ENCODE assay signal across 18 cellular contexts in the genomic region with DNA sequence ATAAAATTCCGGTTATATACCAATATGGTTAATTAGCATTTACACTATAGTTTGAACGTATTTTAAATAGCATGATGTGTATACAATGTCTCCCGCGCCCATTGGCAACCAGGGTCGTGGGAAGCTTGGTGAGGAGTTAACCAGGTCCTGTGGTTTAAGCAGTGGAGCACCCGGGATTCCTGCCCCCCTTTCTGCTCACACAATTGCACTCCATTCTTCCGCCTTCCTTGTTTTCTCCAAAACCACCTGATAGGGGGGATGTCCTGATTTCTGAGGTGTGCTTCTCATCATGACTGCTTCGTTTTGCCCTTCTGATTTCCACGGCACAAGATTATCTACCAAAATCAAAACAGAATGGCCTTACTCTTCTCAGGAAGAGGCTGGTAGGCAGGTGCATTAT. TPM values are rescaled to one million over a fixed set of nuclear protein-coding genes. Genes with fewer than 3 reads are reported as not detected.
A peak's percentile ranks its signal among the peaks of the same experiment; 100 is the strongest.
DNase-seq lines count a peak whose midpoint lies in the region; ATAC-seq and TF ChIP-seq lines count a peak whose summit lies in the region.
"Had no signal": no experiment of that assay in that cellular context is flagged by ENCODE, and none has a peak within 500 bp of the region (broad histone marks: within the 10 kb centered on the region; RNA-seq: fewer than 3 reads in every experiment).

No MANE protein-coding gene starts in this region.

- no peak overlapping the region for H3K4me2 ChIP-seq in GM23248 (ENCODE audit: unreplicated experiment)
- H3K4me2 ChIP-seq: GM23338 had no signal

- in situ Hi-C loops in GM23248 (cut with MboI), result loop anchor here (10.0 kb wide), 1 partner anchor 157 kb away; no protein-coding TSS in a partner anchor

- no peak overlapping the region for H3K4me3 Mint-ChIP-seq in WTC11
- H3K4me3 Mint-ChIP-seq in endothelial cell (ENCODE audit: unreplicated experiment), result peak overlapping the region; percentile 80
- H3K4me3 Mint-ChIP-seq: CD4-positive, CD25-positive, alpha-beta regulatory T cell; CD8-positive, alpha-beta memory T cell; GM23338; HFFc6 had no signal

- intact Hi-C loops in sciatic nerve (cut with DNase I), result no loop called here

- H3K27ac ChIP-seq in HEK293 (ENCODE audit: extremely low read depth, low read depth, low read length) (no peak overlapping the region), GM23248 (no peak overlapping the region)

- no peak overlapping the region for H3K4me3 ChIP-seq in HEK293 (ENCODE audit: low read depth, low read length)
- no peak overlapping the region for H3K4me3 ChIP-seq in GM23248
- H3K4me3 ChIP-seq: GM23338 had no signal

- no peaks in the 10 kb centered on the region for H3K79me2 ChIP-seq in GM23248 (ENCODE audit: insufficient read depth)

- ATAC-seq in WTC11 (no peak), sciatic nerve (no peak), HG03159 (IDR thresholded peaks at IDR 0.05; ENCODE audit: unreplicated experiment) (no peak)
- ATAC-seq: GM23338 had no signal

- peaks cover 20% of the 10 kb centered on the region for H3F3A ChIP-seq in GM23248 (ENCODE audit: insufficient read depth)

- WGBS in GM23248 (ENCODE audit: low coverage in 1 of 2, low lambda C conversion rate in 2 of 2, missing lambda C conversion rate in 2 of 2), 2 experiments, result 86 to 88% methylated on average over 9 of the region's 9 CpGs

- no peak overlapping the region for H3K9ac ChIP-seq in GM23248

- H3K36me3 ChIP-seq in HEK293 (ENCODE audit: control insufficient read depth in 2 of 2, insufficient read depth in 1 of 2, low read length in 2 of 2), result peaks cover 0 to 6% of the 10 kb centered on the region in 2 experiments; a peak in 2 of 3 replicates
- peaks cover 36% of the 10 kb centered on the region for H3K36me3 ChIP-seq in GM23248 (ENCODE audit: low read depth)
- H3K36me3 ChIP-seq: BE2C had no signal

- H3K9me3 Mint-ChIP-seq in WTC11 (peaks cover 7% of the 10 kb centered on the region), endothelial cell (ENCODE audit: unreplicated experiment) (no peaks in the 10 kb centered on the region)

- H4K20me1 ChIP-seq in GM23248 (ENCODE audit: insufficient read depth), result no peaks in the 10 kb centered on the region

- H3K4me1 Mint-ChIP-seq in WTC11 (peaks cover 44% of the 10 kb centered on the region), endothelial cell (ENCODE audit: unreplicated experiment) (no peaks in the 10 kb centered on the region)

- H3K36me3 Mint-ChIP-seq in WTC11, result peaks cover 19% of the 10 kb centered on the region
- peaks cover 43% of the 10 kb centered on the region for H3K36me3 Mint-ChIP-seq in endothelial cell (ENCODE audit: low read depth, unreplicated experiment)

- H3K9me2 ChIP-seq in GM23248 (ENCODE audit: insufficient read depth), result no peaks in the 10 kb centered on the region

- CTCF ChIA-PET in HEK293 (lab: Yijun Ruan, JAX) (interaction anchor here (1.3 to 4.7 kb wide), 2 partner anchors 15 to 158 kb away, joined by 5 to 18 read pairs; no protein-coding TSS in a partner anchor), WTC11 (lab: Charles Lee) (interaction anchor here (0.7 kb wide), 1 partner anchor 23 kb away, joined by 3 read pairs; no protein-coding TSS in a partner anchor)

- H3K27me3 ChIP-seq in GM23248 (replicated peaks; ENCODE audit: insufficient read depth), result no peaks in the 10 kb centered on the region

- H3K27me3 Mint-ChIP-seq in WTC11 (ENCODE audit: low read depth), result peaks cover 2% of the 10 kb centered on the region
- peaks cover 7% of the 10 kb centered on the region for H3K27me3 Mint-ChIP-seq in endothelial cell (ENCODE audit: unreplicated experiment)
- H3K27me3 Mint-ChIP-seq: CD4-positive, CD25-positive, alpha-beta regulatory T cell; CD8-positive, alpha-beta memory T cell had no signal

- H3K4me1 ChIP-seq in HEK293 (ENCODE audit: control insufficient read depth, insufficient read depth, low read length) (no peaks in the 10 kb centered on the region), GM23248 (ENCODE audit: insufficient read depth) (no peaks in the 10 kb centered on the region)
- H3K4me1 ChIP-seq: BE2C had no signal

- DNase-seq in WTC11 (ENCODE audit: low spot score), result no peak
- DNase-seq in endothelial cell (ENCODE audit: low spot score), result no peak
- peak; percentile 33 for DNase-seq in sciatic nerve (ENCODE audit: low spot score)
- no peak for DNase-seq in NCI-H2196 (lab: John Stamatoyannopoulos, UW; ENCODE audit: unreplicated experiment)
- DNase-seq in stimulated activated CD4-positive, alpha-beta T cell treated with anti-CD3 and anti-CD28 coated beads, Interleukin-2, amount 100 ng/mL, for 24 hours, result no peak
- no peak for DNase-seq in GM23248
- DNase-seq: BE2C; C1 segment of cervical spinal cord; CD4-positive, CD25-positive, alpha-beta regulatory T cell; CD8-positive, alpha-beta memory T cell; COR-L47; DMS153; DMS79; HCEC 1CT; HFFc6 had no signal

- peak overlapping the region; percentile 69 for H3K27ac Mint-ChIP-seq in WTC11
- no peak overlapping the region for H3K27ac Mint-ChIP-seq in endothelial cell (ENCODE audit: unreplicated experiment)
- H3K27ac Mint-ChIP-seq: CD4-positive, CD25-positive, alpha-beta regulatory T cell; CD8-positive, alpha-beta memory T cell; HFFc6 had no signal

- TF ChIP-seq CTCF in HEK293 (tag by site-specific recombination; IDR thresholded peaks at IDR 0.05) (no peak), WTC11 (IDR thresholded peaks at IDR 0.05) (no peak), endothelial cell (IDR thresholded peaks at IDR 0.05; ENCODE audit: unreplicated experiment) (no peak)

- no peaks in the 10 kb centered on the region for H3K9me3 ChIP-seq in HEK293 (ENCODE audit: control insufficient read depth, insufficient read depth, low read depth, low read length)
- H3K9me3 ChIP-seq in GM23248 (ENCODE audit: low read depth), result no peaks in the 10 kb centered on the region
- H3K9me3 ChIP-seq: BE2C had no signal

- no peak overlapping the region for H2AFZ ChIP-seq in GM23248
- H2AFZ ChIP-seq: GM23338 had no signal

- POLR2A ChIA-PET in HEK293 (lab: Yijun Ruan, JAX), result no interaction called here
- POLR2A ChIA-PET in WTC11 (lab: Charles Lee), result no interaction called here

TF ChIP-seq in HEK293, 187 proteins besides CTCF, POLR2A, EP300 and RAD21:
- no peak for TF ChIP-seq ZBTB8A (tag by site-specific recombination; IDR thresholded peaks at IDR 0.05)
- no peak for TF ChIP-seq YY2 (tag by site-specific recombination; IDR thresholded peaks at IDR 0.05)
- no peak for TF ChIP-seq ZNF433 (tag by site-specific recombination; IDR thresholded peaks at IDR 0.05; ENCODE audit: low read depth)
- no peak for TF ChIP-seq ZNF24 (tag by site-specific recombination; IDR thresholded peaks at IDR 0.05)
- TF ChIP-seq SCRT2 (tag by site-specific recombination; IDR thresholded peaks at IDR 0.05), result peak; percentile 46
- no peak for TF ChIP-seq ZNF544 (tag by site-specific recombination; IDR thresholded peaks at IDR 0.05)
- TF ChIP-seq ZNF138 (tag by site-specific recombination; IDR thresholded peaks at IDR 0.05; ENCODE audit: borderline replicate concordance), result no peak
TF ChIP-seq in HEK293: peak in this region for 1.

TF ChIP-seq in WTC11, 78 proteins besides CTCF, POLR2A, EP300 and RAD21:
- no peak for TF ChIP-seq OVOL2 (CRISPR knock-in tag; IDR thresholded peaks at IDR 0.05; ENCODE audit: borderline replicate concordance)
- TF ChIP-seq, protein P1, sequence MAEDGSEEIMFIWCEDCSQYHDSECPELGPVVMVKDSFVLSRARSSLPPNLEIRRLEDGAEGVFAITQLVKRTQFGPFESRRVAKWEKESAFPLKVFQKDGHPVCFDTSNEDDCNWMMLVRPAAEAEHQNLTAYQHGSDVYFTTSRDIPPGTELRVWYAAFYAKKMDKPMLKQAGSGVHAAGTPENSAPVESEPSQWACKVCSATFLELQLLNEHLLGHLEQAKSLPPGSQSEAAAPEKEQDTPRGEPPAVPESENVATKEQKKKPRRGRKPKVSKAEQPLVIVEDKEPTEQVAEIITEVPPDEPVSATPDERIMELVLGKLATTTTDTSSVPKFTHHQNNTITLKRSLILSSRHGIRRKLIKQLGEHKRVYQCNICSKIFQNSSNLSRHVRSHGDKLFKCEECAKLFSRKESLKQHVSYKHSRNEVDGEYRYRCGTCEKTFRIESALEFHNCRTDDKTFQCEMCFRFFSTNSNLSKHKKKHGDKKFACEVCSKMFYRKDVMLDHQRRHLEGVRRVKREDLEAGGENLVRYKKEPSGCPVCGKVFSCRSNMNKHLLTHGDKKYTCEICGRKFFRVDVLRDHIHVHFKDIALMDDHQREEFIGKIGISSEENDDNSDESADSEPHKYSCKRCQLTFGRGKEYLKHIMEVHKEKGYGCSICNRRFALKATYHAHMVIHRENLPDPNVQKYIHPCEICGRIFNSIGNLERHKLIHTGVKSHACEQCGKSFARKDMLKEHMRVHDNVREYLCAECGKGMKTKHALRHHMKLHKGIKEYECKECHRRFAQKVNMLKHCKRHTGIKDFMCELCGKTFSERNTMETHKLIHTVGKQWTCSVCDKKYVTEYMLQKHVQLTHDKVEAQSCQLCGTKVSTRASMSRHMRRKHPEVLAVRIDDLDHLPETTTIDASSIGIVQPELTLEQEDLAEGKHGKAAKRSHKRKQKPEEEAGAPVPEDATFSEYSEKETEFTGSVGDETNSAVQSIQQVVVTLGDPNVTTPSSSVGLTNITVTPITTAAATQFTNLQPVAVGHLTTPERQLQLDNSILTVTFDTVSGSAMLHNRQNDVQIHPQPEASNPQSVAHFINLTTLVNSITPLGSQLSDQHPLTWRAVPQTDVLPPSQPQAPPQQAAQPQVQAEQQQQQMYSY (CRISPR knock-in tag; IDR thresholded peaks at IDR 0.05), result peak; percentile 78
- no peak for TF ChIP-seq NR2C2 (CRISPR knock-in tag; IDR thresholded peaks at IDR 0.05)

RNA-seq across cellular contexts. Expression of a gene that starts 35.8 kb away (rescaled TPM):
- total RNA-seq in WTC11 (2021) (16.2 to 29.3 TPM (median 17.5 TPM) in 3 replicates), endothelial cell (ENCODE audit: unreplicated experiment) (98.0 TPM), sciatic nerve (46.5 TPM)
- total RNA-seq in GM23248 (2014; rRNA removed; shearing (Covaris generic)), result 82.0 and 91.4 TPM in 2 replicates
- 99.1 and 100 TPM in 2 replicates for polyA plus RNA-seq in GM23248 (2016; fragmentation: Nextera tagmentation; extraction: Ambion mirVana)
